8 cellular contexts compared by ENCODE assay signal in genomic region chrX:12977761-12978204, GRCh38. TPM values are rescaled to one million over a fixed set of nuclear protein-coding genes. Genes with fewer than 3 reads are reported as not detected.
A peak's percentile ranks its signal among the peaks of the same experiment; 100 is the strongest.
DNase-seq lines count a peak whose midpoint lies in the region; ATAC-seq and TF ChIP-seq lines count a peak whose summit lies in the region.

No MANE protein-coding gene starts in this region.

- H3K27ac ChIP-seq in upper lobe of right lung: peak overlapping the region; percentile 97

- H3K36me3 Mint-ChIP-seq in T-helper 17 cell (ENCODE audit: low read depth): peaks cover 10% of the 10 kb centered on the region

- TF ChIP-seq CTCF in upper lobe of right lung (IDR thresholded peaks at IDR 0.05): no peak

- DNase-seq in T-helper 17 cell (no peak), iris pigment epithelial cell (ENCODE audit: low read depth) (peak; percentile 40), upper lobe of right lung (no peak), DMS114 treated with DMSO at 0.1 percent for 48 hours (lab: John Stamatoyannopoulos, UW; ENCODE audit: unreplicated experiment) (no peak), ecto neural progenitor cell (ENCODE audit: low spot score) (no peak)

- peak overlapping the region; percentile 70 for H3K4me3 ChIP-seq in upper lobe of right lung

- H3K27me3 Mint-ChIP-seq in T-helper 17 cell: no peaks in the 10 kb centered on the region

- no peaks in the 10 kb centered on the region for H3K27me3 ChIP-seq in upper lobe of right lung

- ATAC-seq in GM18867 (IDR thresholded peaks at IDR 0.05; ENCODE audit: unreplicated experiment) (peak; percentile 8), HG02763 (IDR thresholded peaks at IDR 0.05; ENCODE audit: unreplicated experiment) (peak; percentile 23), T-helper 17 cell (peak; percentile 1), upper lobe of right lung (no peak), HG03139 (IDR thresholded peaks at IDR 0.05; ENCODE audit: unreplicated experiment) (no peak)

- peaks cover 24% of the 10 kb centered on the region for H3K4me1 Mint-ChIP-seq in T-helper 17 cell

- H3K4me3 Mint-ChIP-seq in T-helper 17 cell: peak overlapping the region; percentile 95

- peaks cover 5% of the 10 kb centered on the region for H3K36me3 ChIP-seq in upper lobe of right lung

- H3K9me3 ChIP-seq in T-helper 17 cell (ENCODE audit: control insufficient read depth, low read length, poor library complexity, severe bottlenecking) (no peaks in the 10 kb centered on the region), upper lobe of right lung (no peaks in the 10 kb centered on the region)

- H3K27ac Mint-ChIP-seq in T-helper 17 cell: peak overlapping the region; percentile 100

- H3K4me1 ChIP-seq in upper lobe of right lung: no peaks in the 10 kb centered on the region

- intact Hi-C loops in upper lobe of right lung (cut with DNase I): no loop called here

RNA-seq across cellular contexts. Expression of gene TMSB4X, which starts 2.9 kb away (rescaled TPM):
- total RNA-seq in T-helper 17 cell (1,000 to 10,000 TPM; 5,781 to 7,183 TPM), upper lobe of right lung (4,663 TPM)

Comparison
In these comparisons a context has a peak if more than half of its experiments do, and no peak if none do; other contexts are left out.
1. ATAC-seq: peak in GM18867 (single experiment), HG02763 (single experiment) and T-helper 17 cell (single experiment); none in upper lobe of right lung (single experiment) and HG03139 (single experiment).